In genomic region chr19:2567580-2567979, GRCh38 we compare ENCODE assay signal across 11 cellular contexts.
DNase-seq lines count a peak whose midpoint lies in the region; ATAC-seq and TF ChIP-seq lines count a peak whose summit lies in the region.
"Had no signal": no experiment of that assay in that cellular context is flagged by ENCODE, and none has a peak within 500 bp of the region (broad histone marks: within the 10 kb centered on the region; RNA-seq: fewer than 3 reads in every experiment).

No MANE protein-coding gene starts in this region.

- H3K9ac ChIP-seq in parathyroid adenoma: no peak overlapping the region

- ATAC-seq in Right ventricle myocardium inferior (peak; percentile 78), GM18870 (IDR thresholded peaks at IDR 0.05; ENCODE audit: unreplicated experiment) (no peak), GM21528 (IDR thresholded peaks at IDR 0.05; ENCODE audit: low FRiP score, unreplicated experiment) (no peak)

- peak overlapping the region; percentile 5 for H3K27ac ChIP-seq in parathyroid adenoma

- H2AFZ ChIP-seq in parathyroid adenoma: no peak overlapping the region

- H3K79me2 ChIP-seq in parathyroid adenoma: peaks cover 3% of the 10 kb centered on the region

- DNase-seq in DMS153 (lab: John Stamatoyannopoulos, UW) (peak; percentile 55), SHP77 treated with DMSO at 0.1 percent for 48 hours (lab: John Stamatoyannopoulos, UW) (peak; percentile 59), Right ventricle myocardium inferior (ENCODE audit: missing footprints) (peak; percentile 89), NCI-H2227 (lab: John Stamatoyannopoulos, UW; ENCODE audit: unreplicated experiment) (no peak), ACHN (no peak)
- DNase-seq: CD4-positive, alpha-beta memory T cell; hypothalamus; NCI-H1436 treated with DMSO at 0.1 percent for 48 hours had no signal

- in situ Hi-C loops in ACHN (cut with HindIII; ENCODE audit: low pct_ligation_motif_present, low pct_unique_long_range_greater_than_20kb, low sequenced_read_pairs): no loop called here

- no peaks in the 10 kb centered on the region for H3K4me1 ChIP-seq in parathyroid adenoma

- no peak for TF ChIP-seq CTCF in parathyroid adenoma (IDR thresholded peaks at IDR 0.05)

- intact Hi-C loops in Right ventricle myocardium inferior (cut with DNase I): no loop called here

- H3K9me3 ChIP-seq in parathyroid adenoma (ENCODE audit: control insufficient read depth, low read length): no peaks in the 10 kb centered on the region

- no peak overlapping the region for H3K4me2 ChIP-seq in parathyroid adenoma (ENCODE audit: low read length)

- H3K4me3 ChIP-seq in parathyroid adenoma (ENCODE audit: low read depth, low read length): no peak overlapping the region

- H3K27me3 ChIP-seq in parathyroid adenoma (ENCODE audit: control insufficient read depth, insufficient read depth, low read length): no peaks in the 10 kb centered on the region

- H3K36me3 ChIP-seq in parathyroid adenoma (ENCODE audit: control insufficient read depth, insufficient read depth, low read length): no peaks in the 10 kb centered on the region

Comparison
In these comparisons a context has a peak if more than half of its experiments do, and no peak if none do; other contexts are left out.
1. DNase-seq: peak in DMS153 (single experiment), SHP77 treated with DMSO at 0.1 percent for 48 hours (single experiment) and Right ventricle myocardium inferior (single experiment); none in NCI-H2227 (single experiment) and ACHN (single experiment).